Comparison of ENCODE assay signal across 1 cellular context in genomic region chr17:37082461-37082860, GRCh38.
TF ChIP-seq lines count a peak whose summit lies in the region.

No MANE protein-coding gene starts in this region.

TF ChIP-seq in A549, 52 proteins besides CTCF, POLR2A, EP300 and RAD21 (continued from another document):
- TF ChIP-seq, protein P1, sequence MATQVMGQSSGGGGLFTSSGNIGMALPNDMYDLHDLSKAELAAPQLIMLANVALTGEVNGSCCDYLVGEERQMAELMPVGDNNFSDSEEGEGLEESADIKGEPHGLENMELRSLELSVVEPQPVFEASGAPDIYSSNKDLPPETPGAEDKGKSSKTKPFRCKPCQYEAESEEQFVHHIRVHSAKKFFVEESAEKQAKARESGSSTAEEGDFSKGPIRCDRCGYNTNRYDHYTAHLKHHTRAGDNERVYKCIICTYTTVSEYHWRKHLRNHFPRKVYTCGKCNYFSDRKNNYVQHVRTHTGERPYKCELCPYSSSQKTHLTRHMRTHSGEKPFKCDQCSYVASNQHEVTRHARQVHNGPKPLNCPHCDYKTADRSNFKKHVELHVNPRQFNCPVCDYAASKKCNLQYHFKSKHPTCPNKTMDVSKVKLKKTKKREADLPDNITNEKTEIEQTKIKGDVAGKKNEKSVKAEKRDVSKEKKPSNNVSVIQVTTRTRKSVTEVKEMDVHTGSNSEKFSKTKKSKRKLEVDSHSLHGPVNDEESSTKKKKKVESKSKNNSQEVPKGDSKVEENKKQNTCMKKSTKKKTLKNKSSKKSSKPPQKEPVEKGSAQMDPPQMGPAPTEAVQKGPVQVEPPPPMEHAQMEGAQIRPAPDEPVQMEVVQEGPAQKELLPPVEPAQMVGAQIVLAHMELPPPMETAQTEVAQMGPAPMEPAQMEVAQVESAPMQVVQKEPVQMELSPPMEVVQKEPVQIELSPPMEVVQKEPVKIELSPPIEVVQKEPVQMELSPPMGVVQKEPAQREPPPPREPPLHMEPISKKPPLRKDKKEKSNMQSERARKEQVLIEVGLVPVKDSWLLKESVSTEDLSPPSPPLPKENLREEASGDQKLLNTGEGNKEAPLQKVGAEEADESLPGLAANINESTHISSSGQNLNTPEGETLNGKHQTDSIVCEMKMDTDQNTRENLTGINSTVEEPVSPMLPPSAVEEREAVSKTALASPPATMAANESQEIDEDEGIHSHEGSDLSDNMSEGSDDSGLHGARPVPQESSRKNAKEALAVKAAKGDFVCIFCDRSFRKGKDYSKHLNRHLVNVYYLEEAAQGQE (IDR thresholded peaks at IDR 0.05), result no peak
- TF ChIP-seq HOXA7 (CRISPR knock-in tag; IDR thresholded peaks at IDR 0.05) (no peak), USF2 (IDR thresholded peaks at IDR 0.05) (no peak), RFX5 (IDR thresholded peaks at IDR 0.05) (no peak)
